In the genomic region with DNA sequence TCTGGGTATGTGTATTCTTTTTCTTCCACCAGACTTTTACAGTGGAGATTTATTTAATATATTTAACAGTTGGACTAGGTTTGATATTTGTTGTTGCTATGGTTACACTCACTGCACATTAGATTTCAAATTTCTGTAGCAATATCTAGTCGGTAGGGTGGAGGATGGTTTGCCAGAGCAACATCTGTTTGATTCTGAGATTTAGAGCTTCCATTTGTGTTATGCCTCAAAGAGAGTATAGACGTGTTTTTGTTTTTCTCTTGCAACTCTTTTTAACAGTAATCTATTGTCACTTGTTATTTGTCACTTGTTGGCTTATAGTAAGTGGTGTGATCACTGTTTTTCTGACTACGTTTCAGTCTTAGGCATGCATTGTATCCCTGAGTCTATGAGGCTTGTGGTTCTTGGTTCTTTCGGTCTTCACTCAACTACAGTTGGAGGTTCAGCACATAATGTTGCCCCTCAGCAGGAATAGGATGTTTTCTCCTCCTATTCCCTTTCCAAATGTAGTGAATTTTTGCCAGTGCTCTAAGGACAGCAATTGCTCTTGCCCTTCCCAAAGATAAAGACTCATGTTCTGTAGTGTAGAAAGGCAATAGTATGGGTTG, we compare ENCODE assay signal across 14 cellular contexts.
DNase-seq lines count a peak whose midpoint lies in the region; ATAC-seq and TF ChIP-seq lines count a peak whose summit lies in the region.
"Had no signal": no experiment of that assay in that cellular context is flagged by ENCODE, and none has a peak within 500 bp of the region (broad histone marks: within the 10 kb centered on the region; RNA-seq: fewer than 3 reads in every experiment).

No MANE protein-coding gene starts in this region.

- peaks cover 0 to 2% of the 10 kb centered on the region in 2 donors for H3K4me1 ChIP-seq in ascending aorta
- H3K4me1 ChIP-seq: BE2C had no signal

- DNase-seq in caudate nucleus (lab: John Stamatoyannopoulos, UW) (peak in 12 of 61 donors; percentile 1 to 76 (median 28)), globus pallidus (ENCODE audit: low spot score) (peak; percentile 96), middle frontal gyrus (ENCODE audit: extremely low spot score, low spot score) (peak; percentile 69), ascending aorta (ENCODE audit: low spot score in 2 of 2) (no peak)
- DNase-seq in effector CD8-positive, alpha-beta T cell (lab: John Stamatoyannopoulos, UW): no peak
- DNase-seq: BE2C, DMS79, HCEC 1CT, HFFc6 had no signal

- TF ChIP-seq CTCF in ascending aorta (IDR thresholded peaks at IDR 0.05): no peak

- intact Hi-C loops in ascending aorta (cut with DNase I): no loop called here

- ATAC-seq in GM18502 (IDR thresholded peaks at IDR 0.05; ENCODE audit: poor library complexity, unreplicated experiment): no peak
- ATAC-seq: GM12878, HepG2 had no signal

- H3K36me3 ChIP-seq in ascending aorta: no peaks in the 10 kb centered on the region
- H3K36me3 ChIP-seq: BE2C had no signal

- peak overlapping the region; percentile 94 for H3K27ac ChIP-seq in caudate nucleus (ENCODE audit: low read depth, low read length)
- H3K27ac ChIP-seq in temporal lobe (ENCODE audit: low read depth, low read length): peak overlapping the region; percentile 99
- no peak overlapping the region for H3K27ac ChIP-seq in ascending aorta
- H3K27ac ChIP-seq: C4-2B had no signal

- no peak overlapping the region for H3K4me3 ChIP-seq in ascending aorta
- H3K4me3 ChIP-seq: GM12878 had no signal

- no peaks in the 10 kb centered on the region for H3K9me3 ChIP-seq in ascending aorta
- H3K9me3 ChIP-seq: BE2C had no signal

- H3K27me3 ChIP-seq in ascending aorta: no peaks in the 10 kb centered on the region
- H3K27me3 ChIP-seq: BE2C had no signal

Comparison
In these comparisons a context has a peak if more than half of its experiments do, and no peak if none do; other contexts are left out.
1. DNase-seq: peak in globus pallidus (single experiment) and middle frontal gyrus (single experiment); none in ascending aorta (0 of 2) and effector CD8-positive, alpha-beta T cell (single experiment).
2. H3K27ac ChIP-seq: peak in caudate nucleus (single experiment) and temporal lobe (single experiment); none in ascending aorta (0 of 2).